ENCODE assay signal across 27 cellular contexts in genomic region chr11:50037282-50037681, GRCh38. TPM values are rescaled to one million over a fixed set of nuclear protein-coding genes. Genes with fewer than 3 reads are reported as not detected.
A peak's percentile ranks its signal among the peaks of the same experiment; 100 is the strongest.
DNase-seq lines count a peak whose midpoint lies in the region; ATAC-seq, FAIRE-seq and TF ChIP-seq lines count a peak whose summit lies in the region.
"Had no signal": no experiment of that assay in that cellular context is flagged by ENCODE, and none has a peak within 500 bp of the region (broad histone marks: within the 10 kb centered on the region; RNA-seq: fewer than 3 reads in every experiment).

No MANE protein-coding gene starts in this region.

- H3K9me3 ChIP-seq in SK-N-SH (no peaks in the 10 kb centered on the region), HepG2 (ENCODE audit: low read length) (peaks cover 23% of the 10 kb centered on the region)
- H3K9me3 ChIP-seq: Peyer's patch had no signal

- BruUV-seq in HepG2 (replicated peaks; lab: Mats Ljungman, UMichigan): no TSS peak

- ATAC-seq in SK-N-SH treated with all-trans-retinoic acid at 6 μM for 48 hours (no peak), HepG2 (no peak), HG03571 (IDR thresholded peaks at IDR 0.05; ENCODE audit: unreplicated experiment) (no peak), GM21529 (IDR thresholded peaks at IDR 0.05; ENCODE audit: unreplicated experiment) (no peak)
- ATAC-seq: HCT116 had no signal

- intact Hi-C loops in HepG2 (cut with micrococcal nuclease; ENCODE audit: unreplicated experiment): no loop called here

- no peak overlapping the region for H3K27ac Mint-ChIP-seq in chondrocyte (ENCODE audit: unreplicated experiment)

- no peak for FAIRE-seq in HepG2 (lab: Jason Lieb, UNC)
- FAIRE-seq: G401.6 had no signal

- DNase-seq in SK-N-SH (no peak), LoVo (ENCODE audit: low spot score) (peak; percentile 1), RPMI7951 (ENCODE audit: low read depth) (peak; percentile 3), HepG2 (ENCODE audit: low spot score) (no peak), chondrocyte (ENCODE audit: low spot score) (no peak)
- DNase-seq: DMS153, MV-4-11, NCI-H1417, NCI-H1694, NCI-H2081 treated with DMSO at 0.1 percent for 48 hours, NCI-H2171, NCI-H226, NCI-H510A, NCI-H69, Peyer's patch, T-helper 2 cell had no signal

- TF ChIP-seq CTCF in SK-N-SH (IDR thresholded peaks at IDR 0.05) (no peak), HepG2 (CRISPR knock-in tag; IDR thresholded peaks at IDR 0.05) (no peak), chondrocyte (IDR thresholded peaks at IDR 0.05) (no peak)

- H3K4me3 Mint-ChIP-seq in chondrocyte (ENCODE audit: unreplicated experiment): no peak overlapping the region

- no peak for TF ChIP-seq POLR2A in HepG2 (IDR thresholded peaks at IDR 0.05; ENCODE audit: insufficient read depth in 1 of 2, low read depth in 2 of 2, low read length in 2 of 2)

- H3K36me3 ChIP-seq in SK-N-SH (replicated peaks in 1 of 2; ENCODE audit: control insufficient read depth in 1 of 2, insufficient read depth in 2 of 2, low read length in 1 of 2) (no peaks in the 10 kb centered on the region), HepG2 (replicated peaks in 1 of 2; ENCODE audit: control insufficient read depth in 1 of 2, insufficient read depth in 2 of 2, low read length in 2 of 2) (no peaks in the 10 kb centered on the region)
- H3K36me3 ChIP-seq: Peyer's patch had no signal

- H3K4me1 ChIP-seq in SK-N-SH (ENCODE audit: control insufficient read depth in 1 of 2, insufficient read depth in 2 of 2, low read depth in 1 of 2, low read length in 1 of 2): no peaks in the 10 kb centered on the region
- no peaks in the 10 kb centered on the region for H3K4me1 ChIP-seq in HepG2 (ENCODE audit: insufficient read depth, low read length)
- H3K4me1 ChIP-seq: Peyer's patch had no signal

- H3K4me3 ChIP-seq in SK-N-SH (ENCODE audit: low read depth in 2 of 2, low read length in 1 of 2) (no peak overlapping the region), HepG2 (replicated peaks in 1 of 3; ENCODE audit: insufficient read depth in 1 of 3, low read depth in 2 of 3, low read length in 3 of 3) (no peak overlapping the region)
- H3K4me3 ChIP-seq: Peyer's patch had no signal

- H3K4me2 ChIP-seq in SK-N-SH (no peak overlapping the region), HepG2 (ENCODE audit: low read depth, low read length) (no peak overlapping the region)
- H3K4me2 ChIP-seq: KMS-11 had no signal

- H3K4me1 Mint-ChIP-seq in chondrocyte (ENCODE audit: low read depth): no peaks in the 10 kb centered on the region

- TF ChIP-seq EP300 in SK-N-SH (IDR thresholded peaks at IDR 0.05; ENCODE audit: borderline replicate concordance in 1 of 2, low read depth in 1 of 2, low read length in 1 of 2): no peak
- no peak for TF ChIP-seq EP300 in HepG2 (IDR thresholded peaks at IDR 0.05; ENCODE audit: low read depth in 2 of 2, low read length in 2 of 2)
- no peak for TF ChIP-seq EP300 in HepG2 (CRISPR knock-in tag; IDR thresholded peaks at IDR 0.05; ENCODE audit: borderline replicate concordance)

- H3K9me2 ChIP-seq in SK-N-SH: no peaks in the 10 kb centered on the region

- H3K36me3 Mint-ChIP-seq in chondrocyte (ENCODE audit: low read depth): no peaks in the 10 kb centered on the region

- in situ Hi-C loops in HepG2 (cut with HindIII; ENCODE audit: extremely low pct_ligation_motif_present, low pct_unique_long_range_greater_than_20kb): no loop called here

- CTCF ChIA-PET in SK-N-SH (lab: Yijun Ruan, JAX): no interaction called here
- CTCF ChIA-PET in HepG2 (lab: Yijun Ruan, JAX; ENCODE audit: low intra/inter-chr PET ratio, low total read pairs): no interaction called here

- H3K79me2 ChIP-seq in SK-N-SH (ENCODE audit: insufficient read depth) (no peaks in the 10 kb centered on the region), HepG2 (ENCODE audit: insufficient read depth, low read length) (no peaks in the 10 kb centered on the region)

- 55% methylated on average over 3 of the region's 3 CpGs for WGBS in SK-N-SH (ENCODE audit: low lambda C conversion rate)
- 61% methylated on average over 3 of the region's 3 CpGs for WGBS in HepG2 (ENCODE audit: low lambda C conversion rate)

- POLR2A ChIA-PET in SK-N-SH (lab: Yijun Ruan, JAX): no interaction called here
- POLR2A ChIA-PET in HepG2 (lab: Yijun Ruan, JAX): no interaction called here

- H3K27me3 ChIP-seq in SK-N-SH (ENCODE audit: insufficient read depth): no peaks in the 10 kb centered on the region
- H3K27me3 ChIP-seq in HepG2 (ENCODE audit: control insufficient read depth in 1 of 2, insufficient read depth in 2 of 2, low read length in 2 of 2): no peaks in the 10 kb centered on the region
- H3K27me3 ChIP-seq: Peyer's patch had no signal

- no peak overlapping the region for H3K9ac ChIP-seq in SK-N-SH
- no peak overlapping the region for H3K9ac ChIP-seq in HepG2 (ENCODE audit: insufficient read depth, low read depth, low read length)
- H3K9ac ChIP-seq: KMS-11 had no signal

- no peaks in the 10 kb centered on the region for H3K27me3 Mint-ChIP-seq in chondrocyte (ENCODE audit: low read depth)

- H3K9me3 Mint-ChIP-seq in chondrocyte (ENCODE audit: low read depth): peaks cover 38% of the 10 kb centered on the region

- H3K27ac ChIP-seq in SK-N-SH (ENCODE audit: low read depth in 2 of 2, low read length in 1 of 2): no peak overlapping the region
- H3K27ac ChIP-seq in HepG2 (ENCODE audit: extremely low read length, insufficient read depth, low read length): no peak overlapping the region
- H3K27ac ChIP-seq: KMS-11, Peyer's patch had no signal

- H4K20me1 ChIP-seq in SK-N-SH (ENCODE audit: insufficient read depth): no peaks in the 10 kb centered on the region
- no peaks in the 10 kb centered on the region for H4K20me1 ChIP-seq in HepG2 (ENCODE audit: insufficient read depth, low read length)

- no peak for TF ChIP-seq RAD21 in SK-N-SH (IDR thresholded peaks at IDR 0.05; ENCODE audit: low read length)
- no peak for TF ChIP-seq RAD21 in HepG2 (CRISPR knock-in tag; IDR thresholded peaks at IDR 0.05)

- H3F3A ChIP-seq in SK-N-SH (replicated peaks; ENCODE audit: insufficient read depth): no peaks in the 10 kb centered on the region

- H2AFZ ChIP-seq in SK-N-SH (ENCODE audit: low read depth) (0 out of 2 replicates have a peak overlapping the region, but pooled peaks have one; percentile 35), HepG2 (ENCODE audit: low read length) (no peak overlapping the region)

RNA-seq across cellular contexts. Expression of gene OR4C45, which starts 4.6 kb away (rescaled TPM):
- polyA plus RNA-seq in SK-N-SH (2012; rRNA removed) (not detected in 2 replicates), HepG2 (2011; rRNA removed) (not detected in 2 replicates)
- not detected in 2 replicates for polyA plus RNA-seq in SK-N-SH (2012; cell fraction: cytosol; rRNA removed)
- polyA plus RNA-seq in SK-N-SH (2012; cell fraction: nucleus; rRNA removed): not detected in 2 replicates
- not detected in 2 replicates for total RNA-seq in RPMI7951 (2014; rRNA removed; shearing (Covaris generic))
- total RNA-seq in HepG2 (2016; rRNA removed; fragmentation: Illumina TruSeq; extraction: Trizol) (not detected in 2 replicates), chondrocyte (not detected in 3 replicates)
- not detected in 2 replicates for total RNA-seq in HepG2 (2016; cell fraction: cytosol; rRNA removed; fragmentation: Illumina TruSeq; extraction: Trizol; ENCODE audit: low read depth)
- not detected in 2 replicates for total RNA-seq in HepG2 (2016; cell fraction: insoluble cytoplasmic fraction; rRNA removed; fragmentation: Illumina TruSeq; extraction: Trizol)
- not detected in 2 replicates for total RNA-seq in HepG2 (2016; cell fraction: membrane; rRNA removed; fragmentation: Illumina TruSeq; extraction: Trizol)
- total RNA-seq in HepG2 (2016; cell fraction: nucleus; rRNA removed; fragmentation: Illumina TruSeq; extraction: Trizol): not detected in 2 replicates
- not detected in 2 replicates for polyA plus RNA-seq in HepG2 (2011; cell fraction: cytosol; rRNA removed)
- not detected in 2 replicates for polyA plus RNA-seq in HepG2 (2011; cell fraction: nucleus; rRNA removed)
- polyA plus RNA-seq in HepG2 (2012): not detected in 2 replicates
- not detected in 2 replicates for polyA plus RNA-seq in HepG2 (2016; cell fraction: cytosol; fragmentation: Illumina TruSeq; extraction: Trizol; ENCODE audit: low read depth)
- not detected in 2 replicates for polyA plus RNA-seq in HepG2 (2016; cell fraction: insoluble cytoplasmic fraction; fragmentation: Illumina TruSeq; extraction: Trizol; ENCODE audit: low read depth)
- not detected in 2 replicates for polyA plus RNA-seq in HepG2 (2016; cell fraction: membrane; fragmentation: Illumina TruSeq; extraction: Trizol; ENCODE audit: low read depth)
- not detected in 2 replicates for polyA plus RNA-seq in HepG2 (2016; cell fraction: nucleus; fragmentation: Illumina TruSeq; extraction: Trizol; ENCODE audit: insufficient read depth, low read depth)
- polyA minus RNA-seq in HepG2 (2011; rRNA and poly(A)+ RNA removed; ENCODE audit: low replicate concordance): not detected in 2 replicates
- polyA minus RNA-seq in HepG2 (2011; cell fraction: cytosol; rRNA and poly(A)+ RNA removed): not detected in 2 replicates
- polyA minus RNA-seq in HepG2 (2011; cell fraction: nucleus; rRNA and poly(A)+ RNA removed): not detected in 2 replicates
- total RNA-seq: A172, H4, HT1080, OCI-LY7, Peyer's patch had no signal
- polyA plus RNA-seq: BJ had no signal

RNA-seq across cellular contexts. Expression of gene OR4C12, which starts 54.9 kb away (rescaled TPM):
- polyA plus RNA-seq in SK-N-SH (2012; rRNA removed): not detected in 2 replicates
- polyA plus RNA-seq in SK-N-SH (2012; cell fraction: cytosol; rRNA removed): not detected in 2 replicates
- not detected in 2 replicates for polyA plus RNA-seq in SK-N-SH (2012; cell fraction: nucleus; rRNA removed)
- not detected in 2 replicates for total RNA-seq in RPMI7951 (2014; rRNA removed; shearing (Covaris generic))
- not detected in 2 replicates for total RNA-seq in HepG2 (2016; rRNA removed; fragmentation: Illumina TruSeq; extraction: Trizol)
- total RNA-seq in HepG2 (2016; cell fraction: cytosol; rRNA removed; fragmentation: Illumina TruSeq; extraction: Trizol; ENCODE audit: low read depth): not detected in 2 replicates
- total RNA-seq in HepG2 (2016; cell fraction: insoluble cytoplasmic fraction; rRNA removed; fragmentation: Illumina TruSeq; extraction: Trizol): not detected in 2 replicates
- total RNA-seq in HepG2 (2016; cell fraction: membrane; rRNA removed; fragmentation: Illumina TruSeq; extraction: Trizol): not detected in 2 replicates
- total RNA-seq in HepG2 (2016; cell fraction: nucleus; rRNA removed; fragmentation: Illumina TruSeq; extraction: Trizol): not detected in 2 replicates
- not detected in 2 replicates for polyA plus RNA-seq in HepG2 (2011; rRNA removed)
- not detected in 2 replicates for polyA plus RNA-seq in HepG2 (2011; cell fraction: cytosol; rRNA removed)
- polyA plus RNA-seq in HepG2 (2011; cell fraction: nucleus; rRNA removed): not detected in 2 replicates
- not detected in 2 replicates for polyA plus RNA-seq in HepG2 (2012)
- polyA plus RNA-seq in HepG2 (2016; cell fraction: cytosol; fragmentation: Illumina TruSeq; extraction: Trizol; ENCODE audit: low read depth): not detected in 2 replicates
- polyA plus RNA-seq in HepG2 (2016; cell fraction: insoluble cytoplasmic fraction; fragmentation: Illumina TruSeq; extraction: Trizol; ENCODE audit: low read depth): not detected in 2 replicates
- polyA plus RNA-seq in HepG2 (2016; cell fraction: membrane; fragmentation: Illumina TruSeq; extraction: Trizol; ENCODE audit: low read depth): not detected in 2 replicates
- polyA plus RNA-seq in HepG2 (2016; cell fraction: nucleus; fragmentation: Illumina TruSeq; extraction: Trizol; ENCODE audit: insufficient read depth, low read depth): not detected in 2 replicates
- polyA minus RNA-seq in HepG2 (2011; rRNA and poly(A)+ RNA removed; ENCODE audit: low replicate concordance): not detected in 2 replicates
- polyA minus RNA-seq in HepG2 (2011; cell fraction: cytosol; rRNA and poly(A)+ RNA removed): not detected in 2 replicates
- not detected in 2 replicates for polyA minus RNA-seq in HepG2 (2011; cell fraction: nucleus; rRNA and poly(A)+ RNA removed)
- not detected in 3 replicates for total RNA-seq in chondrocyte
- total RNA-seq: A172, H4, HT1080, OCI-LY7, Peyer's patch had no signal
- polyA plus RNA-seq: BJ had no signal

Comparison
In these comparisons a context has a peak if more than half of its experiments do, and no peak if none do; other contexts are left out.
1. DNase-seq: peak in LoVo (single experiment) and RPMI7951 (single experiment); none in SK-N-SH (single experiment), HepG2 (single experiment) and chondrocyte (single experiment).